Comparison of ENCODE assay signal across 27 cellular contexts in genomic region chr1:205064741-205065316, GRCh38. TPM values are rescaled to one million over a fixed set of nuclear protein-coding genes. Genes with fewer than 3 reads are reported as not detected.
DNase-seq lines count a peak whose midpoint lies in the region; ATAC-seq, FAIRE-seq and TF ChIP-seq lines count a peak whose summit lies in the region.
"Had no signal": no experiment of that assay in that cellular context is flagged by ENCODE, and none has a peak within 500 bp of the region (broad histone marks: within the 10 kb centered on the region; RNA-seq: fewer than 3 reads in every experiment).

No MANE protein-coding gene starts in this region.

- FAIRE-seq in H1 (lab: Jason Lieb, UNC) = no peak
- FAIRE-seq: G401.6, HTR-8/SVneo, K562 had no signal

- no peaks in the 10 kb centered on the region for H3K27me3 ChIP-seq in H1 (replicated peaks in 1 of 4; ENCODE audit: control insufficient read depth in 3 of 4, extremely low read depth in 1 of 4, insufficient read depth in 3 of 4, low read length in 3 of 4)
- no peaks in the 10 kb centered on the region for H3K27me3 ChIP-seq in neural progenitor cell
- H3K27me3 ChIP-seq in spleen (replicated peaks in 1 of 7) = no peaks in the 10 kb centered on the region
- H3K27me3 ChIP-seq: SJSA1 had no signal

- no peak overlapping the region for H3K23ac ChIP-seq in H1 (ENCODE audit: insufficient read length)

- H2BK5ac ChIP-seq in H1 (ENCODE audit: low read depth, low read length) = no peak overlapping the region

- H3K4me3 ChIP-seq in H1 (ENCODE audit: extremely low read depth in 1 of 4, insufficient read depth in 2 of 4, low read depth in 3 of 4, low read length in 4 of 4) (no peak overlapping the region), neural progenitor cell (no peak overlapping the region), spleen (no peak overlapping the region)
- H3K4me3 ChIP-seq: GM23248, HAP-1, K562, PC-9, SJSA1 had no signal

- H2AK5ac ChIP-seq in H1 (ENCODE audit: low read depth, low read length) = no peak overlapping the region

- intact Hi-C loops in spleen (cut with DNase I; ENCODE audit: low total_unique reads) = loop anchor here (5.0 kb wide), 1 partner anchor 78 kb away; no protein-coding TSS in a partner anchor

- DNase-seq in chondrocyte (ENCODE audit: low spot score) (peak; percentile 50), H1 (ENCODE audit: low read depth in 1 of 2, low spot score in 2 of 2) (no peak), neural progenitor cell (ENCODE audit: low spot score) (no peak), spleen (peak; percentile 54), A172 (ENCODE audit: low spot score) (no peak)
- DNase-seq in activated CD8-positive, alpha-beta memory T cell treated with anti-CD3 and anti-CD28 coated beads, Interleukin-2, amount 10 ng/mL, durations not matched to agents 7 days and 5 days = no peak
- no peak for DNase-seq in stimulated activated CD4-positive, alpha-beta T cell treated with anti-CD3 and anti-CD28 coated beads, Interleukin-12 subunit alpha, Interleukin-12 subunit beta, amount 100 ng/mL, for 4 hours
- DNase-seq: C1 segment of cervical spinal cord; CD4-positive, alpha-beta memory T cell; COR-L47; GM23248; MV-4-11; NCI-H1105; NCI-H1436 treated with DMSO at 0.1 percent for 48 hours; NCI-H187 treated with DMSO at 0.1 percent for 48 hours; NCI-H2171 treated with DMSO at 0.1 percent for 48 hours; NCI-H524 treated with DMSO at 0.1 percent for 48 hours; PC-9; Right ventricle myocardium superior had no signal

- no peak overlapping the region for H3K14ac ChIP-seq in H1 (ENCODE audit: insufficient read length)

- H3K18ac ChIP-seq in H1 (ENCODE audit: extremely low read depth, low read length) = no peak overlapping the region; the same call in 1 of the 2 replicates

- H3K27ac Mint-ChIP-seq in chondrocyte (ENCODE audit: unreplicated experiment) = no peak overlapping the region
- H3K27ac Mint-ChIP-seq in neural progenitor cell = peak overlapping the region; percentile 65
- no peak overlapping the region for H3K27ac Mint-ChIP-seq in activated CD8-positive, alpha-beta memory T cell treated with anti-CD3 and anti-CD28 coated beads, Interleukin-2, amount 10 ng/mL, durations not matched to agents 7 days and 5 days
- H3K27ac Mint-ChIP-seq: CD4-positive, alpha-beta memory T cell had no signal

- no peaks in the 10 kb centered on the region for H3K36me3 Mint-ChIP-seq in chondrocyte (ENCODE audit: low read depth)
- no peaks in the 10 kb centered on the region for H3K36me3 Mint-ChIP-seq in neural progenitor cell
- H3K36me3 Mint-ChIP-seq in activated CD8-positive, alpha-beta memory T cell treated with anti-CD3 and anti-CD28 coated beads, Interleukin-2, amount 10 ng/mL, durations not matched to agents 7 days and 5 days = no peaks in the 10 kb centered on the region
- H3K36me3 Mint-ChIP-seq: CD4-positive, alpha-beta memory T cell had no signal

- no peak for TF ChIP-seq RAD21 in H1 (IDR thresholded peaks at IDR 0.05 in 1 of 2, conservative IDR thresholded peaks at IDR 0.05 in 1 of 2; ENCODE audit: low read depth in 2 of 2, low read length in 2 of 2)

- no peak for ATAC-seq in activated CD8-positive, alpha-beta memory T cell treated with anti-CD3 and anti-CD28 coated beads, Interleukin-2, amount 10 ng/mL, durations not matched to agents 7 days and 5 days
- ATAC-seq: K562 had no signal

- H3K36me3 ChIP-seq in H1 (ENCODE audit: control insufficient read depth in 2 of 4, insufficient read depth in 4 of 4, low read length in 3 of 4) (no peaks in the 10 kb centered on the region), neural progenitor cell (no peaks in the 10 kb centered on the region), spleen (no peaks in the 10 kb centered on the region)
- H3K36me3 ChIP-seq: HAP-1, SJSA1 had no signal

- no peak overlapping the region for H3K56ac ChIP-seq in H1 (replicated peaks; ENCODE audit: insufficient read length, low read depth, low read length)

- no peak overlapping the region for H3K4ac ChIP-seq in H1 (replicated peaks; ENCODE audit: insufficient read length, low read depth, low read length)

- H3K4me2 ChIP-seq in H1 (ENCODE audit: insufficient read depth in 1 of 2, low read depth in 2 of 2, low read length in 2 of 2) (no peak overlapping the region), neural progenitor cell (no peak overlapping the region)
- H3K4me2 ChIP-seq: PC-9 had no signal

- H3K9ac ChIP-seq in H1 (replicated peaks in 1 of 4; ENCODE audit: extremely low read depth in 1 of 4, low read depth in 3 of 4, low read length in 3 of 4) = no peak overlapping the region
- no peak overlapping the region for H3K9ac ChIP-seq in neural progenitor cell
- H3K9ac ChIP-seq: GM23248 had no signal

- H3K79me2 ChIP-seq in H1 (ENCODE audit: control insufficient read depth in 1 of 2, insufficient read depth in 2 of 2, low read length in 2 of 2) (no peaks in the 10 kb centered on the region), neural progenitor cell (ENCODE audit: low read depth) (no peaks in the 10 kb centered on the region)

- CTCF ChIA-PET in H1 (lab: Charles Lee; ENCODE audit: partially characterized antibody) = interaction anchor here (1.0 to 38.9 kb wide), 6 partner anchors 9 to 77 kb away, joined by 3 to 1336 read pairs (median 6); no protein-coding TSS in a partner anchor
- CTCF ChIA-PET in activated CD8-positive, alpha-beta memory T cell treated with anti-CD3 and anti-CD28 coated beads, Interleukin-2, amount 10 ng/mL, durations not matched to agents 7 days and 5 days (lab: Charles Lee) = no interaction called here

- H3K23me2 ChIP-seq in H1 (ENCODE audit: low read depth, low read length) = no peaks in the 10 kb centered on the region

- no peaks in the 10 kb centered on the region for H3K9me3 Mint-ChIP-seq in chondrocyte (ENCODE audit: low read depth)
- no peaks in the 10 kb centered on the region for H3K9me3 Mint-ChIP-seq in neural progenitor cell
- no peaks in the 10 kb centered on the region for H3K9me3 Mint-ChIP-seq in activated CD8-positive, alpha-beta memory T cell treated with anti-CD3 and anti-CD28 coated beads, Interleukin-2, amount 10 ng/mL, durations not matched to agents 7 days and 5 days (ENCODE audit: low read depth)
- H3K9me3 Mint-ChIP-seq: CD4-positive, alpha-beta memory T cell had no signal

- H2AFZ ChIP-seq in H1 (ENCODE audit: low read length) (no peak overlapping the region), neural progenitor cell (replicated peaks) (no peak overlapping the region)
- H2AFZ ChIP-seq: GM23248, PC-9 had no signal

- no peaks in the 10 kb centered on the region for H3K79me1 ChIP-seq in H1 (ENCODE audit: low read depth, low read length)

- H3K27ac ChIP-seq in H1 (ENCODE audit: low read depth, low read length) (no peak overlapping the region), neural progenitor cell (no peak overlapping the region), spleen (no peak overlapping the region)
- H3K27ac ChIP-seq: GM23248, PC-9, SJSA1 had no signal

- TF ChIP-seq EP300 in H1 (IDR thresholded peaks at IDR 0.05; ENCODE audit: borderline replicate concordance in 1 of 2, low read depth in 2 of 2, low read length in 2 of 2) = no peak

- H2BK15ac ChIP-seq in H1 (ENCODE audit: low read length) = no peak overlapping the region

- WGBS in H1 (ENCODE audit: extremely low coverage in 1 of 2, insufficient coverage in 1 of 2, insufficient read length in 1 of 2, insufficient replicate concordance in 2 of 2, low coverage in 1 of 2, low lambda C conversion rate in 2 of 2, missing lambda C conversion rate in 1 of 2), 2 experiments = 87% methylated on average over 9 of the region's 9 CpGs; no CpG with 5 or more reads in 1 of the 2 experiments
- WGBS in spleen, 5 donors = 81 to 96% (median 88%) methylated on average over 7 to 9 of the region's 9 CpGs

- H3K9me3 ChIP-seq in H1 (ENCODE audit: insufficient read depth in 2 of 2, low read depth in 1 of 2, low read length in 1 of 2) (no peaks in the 10 kb centered on the region), neural progenitor cell (ENCODE audit: low read depth) (no peaks in the 10 kb centered on the region), spleen (no peaks in the 10 kb centered on the region)
- H3K9me3 ChIP-seq: HAP-1, SJSA1 had no signal

- POLR2A ChIA-PET in H1 (lab: Charles Lee; ENCODE audit: partially characterized antibody) = no interaction called here

- TF ChIP-seq CTCF in chondrocyte (IDR thresholded peaks at IDR 0.05) (no peak), H1 (IDR thresholded peaks at IDR 0.05; ENCODE audit: control extremely low read depth in 1 of 3, insufficient read depth in 1 of 3, low read depth in 1 of 3, low read length in 3 of 3) (no peak), neural progenitor cell (IDR thresholded peaks at IDR 0.05) (no peak), spleen (IDR thresholded peaks at IDR 0.05 in 8 of 11, conservative IDR thresholded peaks at IDR 0.05 in 3 of 11) (no peak)

- H3F3A ChIP-seq in neural progenitor cell (ENCODE audit: low read depth) = no peaks in the 10 kb centered on the region

- H3K4me1 ChIP-seq in H1 (replicated peaks in 1 of 4; ENCODE audit: control insufficient read depth in 3 of 4, insufficient read depth in 4 of 4, low read length in 3 of 4) (peaks cover 0 to 4% (median 2%) of the 10 kb centered on the region in 4 experiments; a peak in 4 of 7 replicates), neural progenitor cell (peaks cover 3% of the 10 kb centered on the region), spleen (peaks cover 0 to 9% (median 6%) of the 10 kb centered on the region in 6 donors)
- H3K4me1 ChIP-seq: HAP-1, SJSA1 had no signal

- H3K4me1 Mint-ChIP-seq in chondrocyte (ENCODE audit: low read depth) = peaks cover 8% of the 10 kb centered on the region
- H3K4me1 Mint-ChIP-seq in neural progenitor cell = peaks cover 20% of the 10 kb centered on the region
- H3K4me1 Mint-ChIP-seq in activated CD8-positive, alpha-beta memory T cell treated with anti-CD3 and anti-CD28 coated beads, Interleukin-2, amount 10 ng/mL, durations not matched to agents 7 days and 5 days = no peaks in the 10 kb centered on the region

- no peak overlapping the region for H4K5ac ChIP-seq in H1 (ENCODE audit: insufficient read length, low read depth, low read length)

- H2BK12ac ChIP-seq in H1 (ENCODE audit: low read depth, low read length) = no peak overlapping the region

- H3K27me3 Mint-ChIP-seq in chondrocyte (ENCODE audit: low read depth) (peaks cover 3% of the 10 kb centered on the region), neural progenitor cell (ENCODE audit: insufficient read depth, low read depth) (peaks cover 12% of the 10 kb centered on the region)
- H3K27me3 Mint-ChIP-seq in activated CD8-positive, alpha-beta memory T cell treated with anti-CD3 and anti-CD28 coated beads, Interleukin-2, amount 10 ng/mL, durations not matched to agents 7 days and 5 days = no peaks in the 10 kb centered on the region
- H3K27me3 Mint-ChIP-seq: CD4-positive, alpha-beta memory T cell had no signal

- TF ChIP-seq POLR2A in H1 (IDR thresholded peaks at IDR 0.05; ENCODE audit: control extremely low read depth in 1 of 2, low read depth in 2 of 2, low read length in 2 of 2) (no peak), spleen (IDR thresholded peaks at IDR 0.05) (no peak)

- peaks cover 0 to 1% of the 10 kb centered on the region in 2 experiments for H4K20me1 ChIP-seq in H1 (replicated peaks in 1 of 2; ENCODE audit: control insufficient read depth in 1 of 2, insufficient read depth in 2 of 2, low read length in 2 of 2)
- no peaks in the 10 kb centered on the region for H4K20me1 ChIP-seq in neural progenitor cell (ENCODE audit: low read depth)

- H4K91ac ChIP-seq in H1 (replicated peaks; ENCODE audit: insufficient read length, low read length) = no peak overlapping the region

- H2BK20ac ChIP-seq in H1 (ENCODE audit: low read length) = no peak overlapping the region

- peak overlapping the region; percentile 35 for H4K8ac ChIP-seq in H1 (ENCODE audit: extremely low read depth, insufficient read depth, low read length)

- no peak overlapping the region for H3K4me3 Mint-ChIP-seq in chondrocyte (ENCODE audit: unreplicated experiment)
- H3K4me3 Mint-ChIP-seq in neural progenitor cell = no peak overlapping the region
- H3K4me3 Mint-ChIP-seq in activated CD8-positive, alpha-beta memory T cell treated with anti-CD3 and anti-CD28 coated beads, Interleukin-2, amount 10 ng/mL, durations not matched to agents 7 days and 5 days = no peak overlapping the region
- H3K4me3 Mint-ChIP-seq: CD4-positive, alpha-beta memory T cell had no signal

- H2BK120ac ChIP-seq in H1 (replicated peaks; ENCODE audit: low read depth, low read length) = no peak overlapping the region

RNA-seq across cellular contexts. Expression of gene TMEM81, which starts 19.4 kb away (rescaled TPM):
- total RNA-seq in chondrocyte (2.5 to 3.8 TPM (median 3.7 TPM) in 3 replicates), neural progenitor cell (ENCODE audit: low replicate concordance) (2.1 and 3.3 TPM in 2 replicates), spleen (1 to 10 TPM; 2.6 to 3.9 (median 3.4) TPM)
- 5.8 and 5.9 TPM in 2 replicates for total RNA-seq in H1 (2021; fragmentation: NEBNext Ultra II Directional; extraction: Animal tissue kit (Norgen Biotek cat#: 25700))
- polyA plus RNA-seq in H1 (2011; rRNA removed) (1.3 and 2.1 TPM in 2 replicates), spleen (1 to 10 TPM; 2.4 to 5.4 (median 3.5) TPM)
- 3.1 TPM for polyA plus RNA-seq in H1 (2011; cell fraction: cytosol; rRNA removed)
- polyA plus RNA-seq in H1 (2011; cell fraction: nucleus; rRNA removed) = 1.3 TPM
- 3.9 to 4.9 TPM (median 4.8 TPM) in 4 replicates for polyA plus RNA-seq in H1 (2012, experiment 1 of 2)
- 0.56 TPM for polyA plus RNA-seq in H1 (2012, experiment 2 of 2)
- 1.7 TPM for polyA plus RNA-seq in H1 (2013, experiment 1 of 2)
- 1.9 TPM for polyA plus RNA-seq in H1 (2013, experiment 2 of 2)
- polyA minus RNA-seq in H1 (2011; rRNA and poly(A)+ RNA removed) = 4.8 and 6.8 TPM in 2 replicates
- 1.2 TPM for polyA minus RNA-seq in H1 (2011; cell fraction: cytosol; rRNA and poly(A)+ RNA removed)
- polyA minus RNA-seq in H1 (2011; cell fraction: nucleus; rRNA and poly(A)+ RNA removed) = 6.8 TPM
- 1.3 and 3.1 TPM in 2 replicates for total RNA-seq in A172 (2014; rRNA removed; shearing (Covaris generic))
- total RNA-seq in activated CD8-positive, alpha-beta memory T cell treated with anti-CD3 and anti-CD28 coated beads, Interleukin-2, amount 10 ng/mL, durations not matched to agents 7 days and 5 days = 1 to 10 TPM; 2.3 to 3.0 TPM

RNA-seq across cellular contexts. Expression of gene CNTN2, which starts 21.8 kb away (rescaled TPM):
- total RNA-seq in chondrocyte (not detected in 3 replicates), neural progenitor cell (ENCODE audit: low replicate concordance) (8.4 and 12.8 TPM in 2 replicates), spleen (1 to 10 TPM in 1 of 7 donors, under 1 TPM in 3, not detected in 3; 0.06 to 2.6 (median 0.27) TPM)
- total RNA-seq in H1 (2021; fragmentation: NEBNext Ultra II Directional; extraction: Animal tissue kit (Norgen Biotek cat#: 25700)) = 3.9 TPM in 2 replicates
- polyA plus RNA-seq in H1 (2011; rRNA removed) (1.2 and 2.3 TPM in 2 replicates), spleen (under 1 TPM; 0.02 to 0.38 (median 0.05) TPM)
- 1.1 TPM for polyA plus RNA-seq in H1 (2011; cell fraction: cytosol; rRNA removed)
- polyA plus RNA-seq in H1 (2011; cell fraction: nucleus; rRNA removed) = 4.8 TPM
- 2.1 to 2.4 TPM (median 2.3 TPM) in 4 replicates for polyA plus RNA-seq in H1 (2012, experiment 1 of 2)
- 1.4 TPM for polyA plus RNA-seq in H1 (2012, experiment 2 of 2)
- polyA plus RNA-seq in H1 (2013, experiment 1 of 2) = 3.1 TPM
- polyA plus RNA-seq in H1 (2013, experiment 2 of 2) = 4.4 TPM
- 2.4 and 2.8 TPM in 2 replicates for polyA minus RNA-seq in H1 (2011; rRNA and poly(A)+ RNA removed)
- 3.8 TPM for polyA minus RNA-seq in H1 (2011; cell fraction: cytosol; rRNA and poly(A)+ RNA removed)
- 6.8 TPM for polyA minus RNA-seq in H1 (2011; cell fraction: nucleus; rRNA and poly(A)+ RNA removed)
- total RNA-seq in A172 (2014; rRNA removed; shearing (Covaris generic)) = 1.8 TPM in 1 of 2 replicates, not detected in the other
- total RNA-seq in activated CD8-positive, alpha-beta memory T cell treated with anti-CD3 and anti-CD28 coated beads, Interleukin-2, amount 10 ng/mL, durations not matched to agents 7 days and 5 days = not detected
- total RNA-seq: A673; CD4-positive, alpha-beta memory T cell; GM23248; K562; LHCN-M2; PC-9; RPMI7951; SJSA1 had no signal
- polyA plus RNA-seq: CD4-positive, alpha-beta memory T cell; GM23248; K562 had no signal

RNA-seq across cellular contexts. Expression of gene RBBP5, which starts 56.9 kb away (rescaled TPM):
- total RNA-seq in chondrocyte = 12.4 to 14.4 TPM (median 13.6 TPM) in 3 replicates
- total RNA-seq in H1 (2021; fragmentation: NEBNext Ultra II Directional; extraction: Animal tissue kit (Norgen Biotek cat#: 25700)) = 20.4 and 21.5 TPM in 2 replicates
- polyA plus RNA-seq in H1 (2011; rRNA removed) = 6.7 and 7.6 TPM in 2 replicates
- polyA plus RNA-seq in H1 (2011; cell fraction: cytosol; rRNA removed) = 15.5 TPM
- polyA plus RNA-seq in H1 (2011; cell fraction: nucleus; rRNA removed) = 3.6 TPM
- polyA plus RNA-seq in H1 (2012, experiment 1 of 2) = 8.4 to 12.3 TPM (median 10.8 TPM) in 4 replicates
- 1.8 TPM for polyA plus RNA-seq in H1 (2012, experiment 2 of 2)
- 10.5 TPM for polyA plus RNA-seq in H1 (2013, experiment 1 of 2)
- polyA plus RNA-seq in H1 (2013, experiment 2 of 2) = 11.2 TPM
- polyA minus RNA-seq in H1 (2011; rRNA and poly(A)+ RNA removed) = 21.0 and 21.4 TPM in 2 replicates
- polyA minus RNA-seq in H1 (2011; cell fraction: cytosol; rRNA and poly(A)+ RNA removed) = 11.5 TPM
- polyA minus RNA-seq in H1 (2011; cell fraction: nucleus; rRNA and poly(A)+ RNA removed) = 7.6 TPM
- 21.9 and 30.1 TPM in 2 replicates for total RNA-seq in neural progenitor cell (ENCODE audit: low replicate concordance)
- total RNA-seq in spleen = 10 to 100 TPM; 16.7 to 23.4 (median 18.3) TPM
- polyA plus RNA-seq in spleen = 1 to 10 TPM; 4.2 to 7.5 (median 4.6) TPM
- 30.7 and 37.9 TPM in 2 replicates for total RNA-seq in A172 (2014; rRNA removed; shearing (Covaris generic))
- total RNA-seq in activated CD8-positive, alpha-beta memory T cell treated with anti-CD3 and anti-CD28 coated beads, Interleukin-2, amount 10 ng/mL, durations not matched to agents 7 days and 5 days = 10 to 100 TPM; 22.8 to 23.0 TPM

Comparison
In these comparisons a context has a peak if more than half of its experiments do, and no peak if none do; other contexts are left out.
1. DNase-seq: peak in chondrocyte (single experiment) and spleen (single experiment); none in H1 (0 of 2), neural progenitor cell (single experiment), A172 (single experiment), activated CD8-positive, alpha-beta memory T cell treated with anti-CD3 and anti-CD28 coated beads, Interleukin-2, amount 10 ng/mL, durations not matched to agents 7 days and 5 days (single experiment) and stimulated activated CD4-positive, alpha-beta T cell treated with anti-CD3 and anti-CD28 coated beads, Interleukin-12 subunit alpha, Interleukin-12 subunit beta, amount 100 ng/mL, for 4 hours (single experiment).